In the genomic region with DNA sequence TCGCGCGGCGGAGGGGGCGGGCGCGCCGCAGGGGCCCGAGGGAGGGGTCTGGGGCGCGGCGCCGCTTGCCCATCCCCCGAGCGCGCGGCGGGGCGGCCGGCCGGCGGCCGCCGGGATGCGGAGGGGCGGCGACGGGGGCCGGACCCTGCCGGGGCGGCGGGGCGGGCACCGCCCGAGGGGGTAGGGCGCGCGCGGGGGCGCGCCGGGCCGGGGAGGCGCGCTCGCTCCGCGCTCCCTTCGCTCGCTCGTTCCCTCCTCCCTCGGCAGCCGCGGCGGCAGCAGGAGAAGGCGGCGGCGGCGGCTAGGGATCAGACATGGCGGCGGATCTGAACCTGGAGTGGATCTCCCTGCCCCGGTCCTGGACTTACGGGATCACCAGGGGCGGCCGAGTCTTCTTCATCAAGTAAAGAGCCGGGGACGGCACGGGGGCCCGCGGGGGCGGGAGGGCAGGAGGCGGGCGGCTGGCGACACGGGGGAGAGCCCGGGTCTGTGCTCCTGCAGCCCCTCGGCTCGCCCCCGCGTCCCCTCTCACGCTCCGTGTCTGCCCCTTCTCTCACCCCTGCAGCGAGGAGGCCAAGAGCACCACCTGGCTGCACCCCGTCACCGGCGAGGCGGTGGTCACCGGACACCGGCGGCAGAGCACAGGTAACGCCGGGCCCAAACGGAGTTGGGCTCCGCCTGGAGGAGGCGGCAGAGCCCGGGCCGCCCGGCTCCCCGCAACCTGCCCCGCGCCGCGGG, we compare ENCODE assay signal across 8 cellular contexts. TPM values are rescaled to one million over a fixed set of nuclear protein-coding genes. Genes with fewer than 3 reads are reported as not detected.
DNase-seq lines count a peak whose midpoint lies in the region; ATAC-seq and TF ChIP-seq lines count a peak whose summit lies in the region.

A gene with protein sequence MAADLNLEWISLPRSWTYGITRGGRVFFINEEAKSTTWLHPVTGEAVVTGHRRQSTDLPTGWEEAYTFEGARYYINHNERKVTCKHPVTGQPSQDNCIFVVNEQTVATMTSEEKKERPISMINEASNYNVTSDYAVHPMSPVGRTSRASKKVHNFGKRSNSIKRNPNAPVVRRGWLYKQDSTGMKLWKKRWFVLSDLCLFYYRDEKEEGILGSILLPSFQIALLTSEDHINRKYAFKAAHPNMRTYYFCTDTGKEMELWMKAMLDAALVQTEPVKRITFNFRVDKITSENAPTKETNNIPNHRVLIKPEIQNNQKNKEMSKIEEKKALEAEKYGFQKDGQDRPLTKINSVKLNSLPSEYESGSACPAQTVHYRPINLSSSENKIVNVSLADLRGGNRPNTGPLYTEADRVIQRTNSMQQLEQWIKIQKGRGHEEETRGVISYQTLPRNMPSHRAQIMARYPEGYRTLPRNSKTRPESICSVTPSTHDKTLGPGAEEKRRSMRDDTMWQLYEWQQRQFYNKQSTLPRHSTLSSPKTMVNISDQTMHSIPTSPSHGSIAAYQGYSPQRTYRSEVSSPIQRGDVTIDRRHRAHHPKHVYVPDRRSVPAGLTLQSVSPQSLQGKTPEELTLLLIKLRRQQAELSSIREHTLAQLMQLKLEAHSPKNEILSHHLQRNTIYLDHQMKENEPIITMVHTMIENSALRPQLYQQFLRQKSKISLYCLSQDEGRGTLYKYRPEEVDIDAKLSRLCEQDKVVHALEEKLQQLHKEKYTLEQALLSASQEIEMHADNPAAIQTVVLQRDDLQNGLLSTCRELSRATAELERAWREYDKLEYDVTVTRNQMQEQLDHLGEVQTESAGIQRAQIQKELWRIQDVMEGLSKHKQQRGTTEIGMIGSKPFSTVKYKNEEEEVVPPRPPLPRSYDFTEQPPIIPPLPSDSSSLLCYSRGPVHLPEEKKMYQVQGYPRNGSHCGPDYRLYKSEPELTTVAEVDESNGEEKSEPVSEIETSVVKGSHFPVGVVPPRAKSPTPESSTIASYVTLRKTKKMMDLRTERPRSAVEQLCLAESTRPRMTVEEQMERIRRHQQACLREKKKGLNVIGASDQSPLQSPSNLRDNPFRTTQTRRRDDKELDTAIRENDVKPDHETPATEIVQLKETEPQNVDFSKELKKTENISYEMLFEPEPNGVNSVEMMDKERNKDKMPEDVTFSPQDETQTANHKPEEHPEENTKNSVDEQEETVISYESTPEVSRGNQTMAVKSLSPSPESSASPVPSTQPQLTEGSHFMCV (plus strand): TSS at position 248 of the 738 bp plus-strand sequence. CDS start 67 bp downstream, at position 315.

- H3K27ac Mint-ChIP-seq in naive thymus-derived CD8-positive, alpha-beta T cell = peak within 1 kb of the TSS in 7 of 10 donors; percentile 4 to 85 (median 70)

- 0 to 1% methylated on average over 34 to 52 of the region's 103 CpGs for WGBS in testis, 2 donors

- peaks cover 7 to 19% (median 16%) of the 10 kb centered on the region in 4 donors for H3K4me1 Mint-ChIP-seq in naive thymus-derived CD8-positive, alpha-beta T cell

- H3K27ac ChIP-seq in DND-41 (ENCODE audit: low read length) (peak within 1 kb of the TSS; percentile 67), testis (peak within 1 kb of the TSS; percentile 96)

- H3K4me3 ChIP-seq in DND-41 (ENCODE audit: low read depth in 1 of 2, low read length in 2 of 2) = peak within 1 kb of the TSS; percentile 89 to 93
- peak within 1 kb of the TSS; percentile 97 for H3K4me3 ChIP-seq in fibroblast of villous mesenchyme (ENCODE audit: low read depth, low read length)
- peak within 1 kb of the TSS; percentile 87 to 98 for H3K4me3 ChIP-seq in testis

- H3K36me3 ChIP-seq in DND-41 (ENCODE audit: insufficient read depth, low read length) (no peaks in the 10 kb centered on the region; the same call in none of the 2 replicates), testis (ENCODE audit: low read depth, missing control alignments) (no peaks in the 10 kb centered on the region)

- H3K27me3 ChIP-seq in DND-41 (ENCODE audit: insufficient read depth, low read length, poor library complexity) (no peaks in the 10 kb centered on the region), testis (no peaks in the 10 kb centered on the region)

- peak within 1 kb of the TSS; percentile 93 for H3K4me2 ChIP-seq in DND-41 (ENCODE audit: insufficient read depth, low read length)

- H4K20me1 ChIP-seq in DND-41 (ENCODE audit: insufficient read depth, low read length) = peaks cover 4% of the 10 kb centered on the region; the same call in 1 of the 2 replicates

- peak within 1 kb of the TSS; percentile 95 for H2AFZ ChIP-seq in DND-41 (ENCODE audit: low read depth, low read length)

- ATAC-seq in DND-41 (ENCODE audit: insufficient read depth, low read depth) (peak; percentile 69), HG03280 (IDR thresholded peaks at IDR 0.05; ENCODE audit: unreplicated experiment) (peak; percentile 45), GM18867 (IDR thresholded peaks at IDR 0.05; ENCODE audit: unreplicated experiment) (no peak)
- ATAC-seq in naive thymus-derived CD8-positive, alpha-beta T cell = peak; percentile 53 to 70

- peak; percentile 40 for TF ChIP-seq CTCF in DND-41 (IDR thresholded peaks at IDR 0.05; ENCODE audit: borderline replicate concordance, extremely low read depth, low read length, poor library complexity, severe bottlenecking)
- TF ChIP-seq CTCF in fibroblast of villous mesenchyme (IDR thresholded peaks at IDR 0.05; ENCODE audit: insufficient read depth, low read depth, low read length) = no peak
- no peak for TF ChIP-seq CTCF in testis (IDR thresholded peaks at IDR 0.05)

- peak within 1 kb of the TSS; percentile 78 to 92 (median 88) for H3K4me3 Mint-ChIP-seq in naive thymus-derived CD8-positive, alpha-beta T cell

- H3K4me1 ChIP-seq in DND-41 (ENCODE audit: insufficient read depth, low read length) (peaks cover 26% of the 10 kb centered on the region), testis (no peaks in the 10 kb centered on the region)

- H3K9me3 Mint-ChIP-seq in naive thymus-derived CD8-positive, alpha-beta T cell = peaks cover 6 to 19% (median 13%) of the 10 kb centered on the region in 9 donors

- no peak for TF ChIP-seq POLR2A in testis (IDR thresholded peaks at IDR 0.05)

- DNase-seq in DND-41 (peak; percentile 70), NOMO-1 treated with dmso at 0.1 percent for 144 hours (lab: John Stamatoyannopoulos, UW; ENCODE audit: unreplicated experiment) (peak; percentile 28), fibroblast of villous mesenchyme (ENCODE audit: low read depth) (peak; percentile 70), testis (peak; percentile 77)
- peak; percentile 3 for DNase-seq in activated gamma-delta T cell treated with anti-CD3 and anti-CD28 coated beads, Interleukin-2, amount 50 U/mL, for 16 hours (ENCODE audit: low read depth)
- peak in 8 of 10 donors; percentile 3 to 62 (median 24) for DNase-seq in naive thymus-derived CD8-positive, alpha-beta T cell

- peak within 1 kb of the TSS; percentile 86 for H3K9ac ChIP-seq in DND-41 (ENCODE audit: low read depth, low read length)

- POLR2A ChIA-PET in naive thymus-derived CD8-positive, alpha-beta T cell (lab: Charles Lee) = no interaction called here

- intact Hi-C loops in testis (cut with DNase I; ENCODE audit: low total_unique reads) = no loop called here

- H3K27me3 Mint-ChIP-seq in naive thymus-derived CD8-positive, alpha-beta T cell = peaks cover 2 to 36% (median 12%) of the 10 kb centered on the region in 5 donors

- H3K79me2 ChIP-seq in DND-41 (ENCODE audit: insufficient read depth, low read length) = peaks cover 26% of the 10 kb centered on the region

- peaks cover 0 to 6% (median 3%) of the 10 kb centered on the region in 3 donors for H3K36me3 Mint-ChIP-seq in naive thymus-derived CD8-positive, alpha-beta T cell

- H3K9me3 ChIP-seq in DND-41 (ENCODE audit: insufficient read depth, low read length, severe bottlenecking) (peaks cover 8% of the 10 kb centered on the region), testis (no peaks in the 10 kb centered on the region)

RNA-seq across cellular contexts. Expression of the gene that starts here (rescaled TPM):
- total RNA-seq in fibroblast of villous mesenchyme = 31.6 and 37.1 TPM in 2 replicates
- 1 to 10 TPM; 2.2 to 2.7 TPM for total RNA-seq in naive thymus-derived CD8-positive, alpha-beta T cell
- polyA plus RNA-seq in naive thymus-derived CD8-positive, alpha-beta T cell = under 1 TPM; 0.37 to 0.61 (median 0.51) TPM
- 10 to 100 TPM; 34.8 to 37.5 TPM for total RNA-seq in testis
- 22.4 TPM for polyA plus RNA-seq in testis (ENCODE audit: insufficient read depth, low read depth, low replicate concordance)

Comparison
In these comparisons a context has a peak if more than half of its experiments do, and no peak if none do; other contexts are left out.
1. RNA of the gene that starts here (polyA plus RNA-seq): 22.4 TPM in testis (single experiment); 0.37 to 0.61 TPM in naive thymus-derived CD8-positive, alpha-beta T cell; every median in the first group is over 10 times any median in the second.
2. DNase-seq: peak in every context shown above with its lines; median percentile 77 in testis; 70 in DND-41; 70 in fibroblast of villous mesenchyme; 28 in NOMO-1 treated with dmso at 0.1 percent for 144 hours; 24 in naive thymus-derived CD8-positive, alpha-beta T cell; 3 in activated gamma-delta T cell treated with anti-CD3 and anti-CD28 coated beads, Interleukin-2, amount 50 U/mL, for 16 hours.
3. Peak in every context shown above with its lines, with median percentiles within 50 percentile points of each other: H3K4me3 ChIP-seq.